13 cellular contexts compared by ENCODE assay signal in the genomic region with DNA sequence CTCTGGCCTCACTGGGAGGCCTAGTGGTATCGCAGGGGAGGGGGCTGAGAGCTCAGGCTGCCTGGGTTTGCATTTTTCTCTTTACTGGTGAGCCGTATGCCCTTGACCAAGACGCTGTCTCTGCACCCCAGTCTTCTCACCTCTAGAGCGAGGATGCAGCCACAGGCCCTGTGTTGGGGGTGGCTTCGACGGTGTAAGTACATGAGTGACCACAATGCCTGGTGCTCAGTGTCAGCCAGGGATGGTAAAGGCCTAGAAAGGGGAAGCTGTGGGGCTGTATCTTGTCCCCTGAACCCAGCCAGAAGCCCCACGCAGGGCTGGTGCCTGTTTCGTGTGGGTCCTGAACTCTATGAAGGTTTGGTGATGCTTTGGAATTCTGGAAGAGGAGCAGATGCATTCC. TPM values are rescaled to one million over a fixed set of nuclear protein-coding genes. Genes with fewer than 3 reads are reported as not detected.
DNase-seq lines count a peak whose midpoint lies in the region; ATAC-seq and TF ChIP-seq lines count a peak whose summit lies in the region.
"Had no signal": no experiment of that assay in that cellular context is flagged by ENCODE, and none has a peak within 500 bp of the region (broad histone marks: within the 10 kb centered on the region; RNA-seq: fewer than 3 reads in every experiment).

No MANE protein-coding gene starts in this region.

- in situ Hi-C loops in mammary epithelial cell (cut with MboI; ENCODE audit: low sequenced_read_pairs in 2 of 2): no loop called here

- CTCF ChIA-PET in mammary epithelial cell (lab: Charles Lee; ENCODE audit: low non-redundant PET): no interaction called here

- H3K27me3 ChIP-seq in KMS-11 (ENCODE audit: insufficient read depth, low read depth) (no peaks in the 10 kb centered on the region), mammary epithelial cell (ENCODE audit: insufficient read depth, low read length) (no peaks in the 10 kb centered on the region), suprapubic skin (no peaks in the 10 kb centered on the region)

- no peak for TF ChIP-seq POLR2A in suprapubic skin (IDR thresholded peaks at IDR 0.05)

- no peaks in the 10 kb centered on the region for H3K9me3 ChIP-seq in mammary epithelial cell (replicated peaks; ENCODE audit: insufficient read depth, low read length)
- no peaks in the 10 kb centered on the region for H3K9me3 ChIP-seq in suprapubic skin

- TF ChIP-seq CTCF in KMS-11 (conservative IDR thresholded peaks at IDR 0.05; ENCODE audit: low read depth, low read length) (no peak), mammary epithelial cell (conservative IDR thresholded peaks at IDR 0.05 in 1 of 2, IDR thresholded peaks at IDR 0.05 in 1 of 2; ENCODE audit: extremely low read depth in 1 of 2, insufficient read depth in 1 of 2, low read depth in 1 of 2, low read length in 2 of 2) (no peak), mesothelial cell of epicardium (IDR thresholded peaks at IDR 0.05; ENCODE audit: unreplicated experiment) (no peak), suprapubic skin (IDR thresholded peaks at IDR 0.05) (no peak)

- peaks cover 4% of the 10 kb centered on the region for H3K36me3 Mint-ChIP-seq in mesothelial cell of epicardium
- H3K36me3 Mint-ChIP-seq: activated naive CD8-positive, alpha-beta T cell treated with anti-CD3 and anti-CD28 coated beads for 36 hours had no signal

- H3K9ac ChIP-seq in KMS-11 (no peak overlapping the region), mammary epithelial cell (ENCODE audit: insufficient read depth, low read length) (no peak overlapping the region)

- dilution Hi-C loops in mammary epithelial cell (cut with HindIII; ENCODE audit: low sequenced_read_pairs): no loop called here

- ATAC-seq in GM18520 (IDR thresholded peaks at IDR 0.05; ENCODE audit: unreplicated experiment): no peak

- H3K27ac Mint-ChIP-seq in mesothelial cell of epicardium: peak overlapping the region; percentile 92
- H3K27ac Mint-ChIP-seq: activated naive CD8-positive, alpha-beta T cell treated with anti-CD3 and anti-CD28 coated beads for 36 hours had no signal

- WGBS in mammary epithelial cell (ENCODE audit: low coverage, missing lambda C conversion rate): 71% methylated on average over 7 of the region's 8 CpGs
- 87% methylated on average over 8 of the region's 8 CpGs for WGBS in suprapubic skin

- intact Hi-C loops in mammary epithelial cell (cut with micrococcal nuclease): loop anchor here (1.0 kb wide), 1 partner anchor 89 kb away; no protein-coding TSS in a partner anchor

- peaks cover 24% of the 10 kb centered on the region for H3K4me1 ChIP-seq in KMS-11 (ENCODE audit: low read depth, poor library complexity, severe bottlenecking)
- peaks cover 28% of the 10 kb centered on the region for H3K4me1 ChIP-seq in mammary epithelial cell (ENCODE audit: insufficient read depth, low read length)
- H3K4me1 ChIP-seq in suprapubic skin: peaks cover 27% of the 10 kb centered on the region

- H3K27ac ChIP-seq in KMS-11 (peak overlapping the region; percentile 50; the same call in 1 of the 2 replicates), mammary epithelial cell (ENCODE audit: insufficient read depth, low read depth, low read length) (no peak overlapping the region), suprapubic skin (peak overlapping the region; percentile 42)

- no peaks in the 10 kb centered on the region for H4K20me1 ChIP-seq in KMS-11 (ENCODE audit: insufficient read depth)
- no peaks in the 10 kb centered on the region for H4K20me1 ChIP-seq in mammary epithelial cell (ENCODE audit: insufficient read depth, low read length)

- H3K4me3 ChIP-seq in KMS-11 (IDR thresholded peaks at IDR 0.05; ENCODE audit: insufficient read depth, low read depth, low read length) (no peak overlapping the region), mammary epithelial cell (replicated peaks in 1 of 3; ENCODE audit: insufficient read depth in 1 of 3, low read depth in 2 of 3, low read length in 3 of 3) (no peak overlapping the region), suprapubic skin (no peak overlapping the region)

- peaks cover 55% of the 10 kb centered on the region for H3K4me1 Mint-ChIP-seq in mesothelial cell of epicardium
- H3K4me1 Mint-ChIP-seq: activated naive CD8-positive, alpha-beta T cell treated with anti-CD3 and anti-CD28 coated beads for 36 hours had no signal

- no peaks in the 10 kb centered on the region for H3K9me3 Mint-ChIP-seq in mesothelial cell of epicardium
- H3K9me3 Mint-ChIP-seq: activated naive CD8-positive, alpha-beta T cell treated with anti-CD3 and anti-CD28 coated beads for 36 hours; nephron had no signal

- H3K36me3 ChIP-seq in KMS-11 (ENCODE audit: insufficient read depth) (no peaks in the 10 kb centered on the region), mammary epithelial cell (ENCODE audit: insufficient read depth, low read length) (no peaks in the 10 kb centered on the region), suprapubic skin (no peaks in the 10 kb centered on the region)

- BruUV-seq in mammary epithelial cell (replicated peaks; lab: Mats Ljungman, UMichigan): no TSS peak

- DNase-seq in mammary epithelial cell (no peak), mesothelial cell of epicardium (ENCODE audit: low spot score in 2 of 2, unreplicated experiment in 2 of 2) (no peak), suprapubic skin (ENCODE audit: low spot score in 2 of 2) (no peak), SIG-M5 treated with dmso at 0.1 percent for 504 hours (lab: John Stamatoyannopoulos, UW; ENCODE audit: unreplicated experiment) (no peak), HuH-7.5 (ENCODE audit: low spot score) (no peak), NCI-H510A treated with DMSO at 0.1 percent for 48 hours (lab: John Stamatoyannopoulos, UW) (no peak)
- DNase-seq: activated naive CD8-positive, alpha-beta T cell treated with anti-CD3 and anti-CD28 coated beads for 36 hours; NCI-H146; NCI-H69; stimulated activated CD4-positive, alpha-beta T cell treated with anti-CD3 and anti-CD28 coated beads, Interleukin-12 subunit alpha, Interleukin-12 subunit beta, amount 100 ng/mL, for 4 hours had no signal

- H3K79me2 ChIP-seq in KMS-11 (ENCODE audit: insufficient read depth, low read depth) (no peaks in the 10 kb centered on the region), mammary epithelial cell (ENCODE audit: insufficient read depth, low read length) (no peaks in the 10 kb centered on the region)

- H3K4me2 ChIP-seq in KMS-11 (peak overlapping the region; percentile 88), mammary epithelial cell (ENCODE audit: insufficient read depth, low read depth, low read length) (no peak overlapping the region)

- no peak overlapping the region for H3K4me3 Mint-ChIP-seq in mesothelial cell of epicardium
- H3K4me3 Mint-ChIP-seq: activated naive CD8-positive, alpha-beta T cell treated with anti-CD3 and anti-CD28 coated beads for 36 hours had no signal

- H3K27me3 Mint-ChIP-seq in mesothelial cell of epicardium (ENCODE audit: low read depth): no peaks in the 10 kb centered on the region
- H3K27me3 Mint-ChIP-seq: activated naive CD8-positive, alpha-beta T cell treated with anti-CD3 and anti-CD28 coated beads for 36 hours had no signal

- no peak for TF ChIP-seq EP300 in suprapubic skin (IDR thresholded peaks at IDR 0.05)

- no peak overlapping the region for H2AFZ ChIP-seq in KMS-11 (ENCODE audit: low read depth)
- peak overlapping the region; percentile 89 for H2AFZ ChIP-seq in mammary epithelial cell (ENCODE audit: low read depth, low read length)

RNA-seq across cellular contexts. Expression of a gene that starts 19.8 kb away (rescaled TPM):
- 1 to 10 TPM in 1 of 2 donors, under 1 TPM in 1; 0.82 to 4.3 TPM for total RNA-seq in mammary epithelial cell
- 0.31 TPM for polyA plus RNA-seq in mammary epithelial cell
- polyA minus RNA-seq in mammary epithelial cell: 4.4 TPM
- total RNA-seq in mesothelial cell of epicardium: 1.2 to 1.4 TPM (median 1.3 TPM) in 3 replicates
- 10 to 100 TPM in 2 of 4 donors, 1 to 10 TPM in 2; 6.7 to 20.3 (median 10.7) TPM for total RNA-seq in suprapubic skin
